24 cellular contexts compared by ENCODE assay signal in the genomic region with DNA sequence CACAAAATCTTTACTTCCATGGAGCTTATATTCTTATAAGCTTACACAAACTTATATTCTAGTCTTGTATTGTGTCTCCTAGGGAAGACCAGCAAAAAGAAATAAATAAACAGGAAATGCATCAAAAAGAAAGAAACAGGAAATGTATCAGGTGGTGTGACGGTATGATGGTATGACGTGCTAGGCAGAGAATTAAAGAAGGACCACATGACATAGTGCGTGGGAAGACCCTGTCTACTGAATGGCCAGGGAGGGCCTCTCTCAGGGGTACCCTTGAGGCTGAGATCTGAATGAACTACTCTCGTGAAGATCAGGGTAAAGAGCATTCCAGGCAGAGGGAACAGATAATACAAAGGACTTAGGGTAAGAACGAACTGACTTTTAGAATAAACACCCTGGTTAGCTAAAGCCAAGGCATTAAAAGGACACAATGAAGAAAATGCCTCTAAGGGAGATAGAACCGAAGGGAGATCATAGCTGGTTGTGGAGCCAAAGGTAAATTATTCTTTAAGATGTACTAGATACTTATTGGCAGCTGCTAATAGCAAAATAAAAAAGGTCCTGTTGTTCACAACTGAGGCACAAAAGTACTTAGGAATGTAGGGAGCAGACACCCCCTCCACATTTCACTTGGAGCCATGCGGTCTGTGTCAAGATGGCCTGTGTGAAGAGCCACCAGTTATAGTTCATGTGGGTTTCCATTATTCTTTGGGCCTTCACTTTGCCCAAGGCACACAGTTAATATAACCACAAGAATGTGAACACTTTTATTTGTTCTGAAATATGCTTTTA. TPM values are rescaled to one million over a fixed set of nuclear protein-coding genes. Genes with fewer than 3 reads are reported as not detected.
DNase-seq lines count a peak whose midpoint lies in the region; ATAC-seq and TF ChIP-seq lines count a peak whose summit lies in the region.
"Had no signal": no experiment of that assay in that cellular context is flagged by ENCODE, and none has a peak within 500 bp of the region (broad histone marks: within the 10 kb centered on the region; RNA-seq: fewer than 3 reads in every experiment).

No MANE protein-coding gene starts in this region.

- H3K4me3 Mint-ChIP-seq in activated naive CD4-positive, alpha-beta T cell treated with anti-CD3 and anti-CD28 coated beads, Interleukin-2, amount 10 ng/mL, durations not matched to agents 7 days and 5 days = no peak overlapping the region
- no peak overlapping the region for H3K4me3 Mint-ChIP-seq in T-helper 2 cell treated with Interferon-gamma antibody and Interleukin-4, amounts not matched to agents 5 μg/mL and 100 μg/mL, for 36 hours
- H3K4me3 Mint-ChIP-seq in endothelial cell (ENCODE audit: unreplicated experiment) (no peak overlapping the region), type B pancreatic cell (no peak overlapping the region)
- no peak overlapping the region for H3K4me3 Mint-ChIP-seq in stimulated activated naive B cell treated with anti-CD40 and anti-IgM and Interleukin-4, amounts not matched to agents 10 μg/mL and 1 μg/mL and 100 μg/mL, for 72 hours
- H3K4me3 Mint-ChIP-seq: activated naive CD8-positive, alpha-beta T cell; H9; naive thymus-derived CD8-positive, alpha-beta T cell; stimulated activated naive CD8-positive, alpha-beta T cell treated with anti-CD3 and anti-CD28 coated beads, Interleukin-15, amount 100 ng/mL, for 72 hours had no signal

- no peak for ATAC-seq in stimulated activated naive B cell treated with anti-CD40 and anti-IgM and Interleukin-4, amounts not matched to agents 10 μg/mL and 1 μg/mL and 100 μg/mL, for 72 hours (replicated peaks)
- ATAC-seq: activated CD4-positive, CD25-positive, alpha-beta regulatory T cell treated with anti-CD3 and anti-CD28 coated beads, Interleukin-2, amount 50 U/mL, for 24 hours; stimulated activated naive CD8-positive, alpha-beta T cell treated with anti-CD3 and anti-CD28 coated beads, Interleukin-15, amount 100 ng/mL, for 72 hours had no signal

- no peak for DNase-seq in activated naive CD4-positive, alpha-beta T cell treated with anti-CD3 and anti-CD28 coated beads, Interleukin-2, amount 10 ng/mL, durations not matched to agents 7 days and 5 days
- DNase-seq in activated naive CD4-positive, alpha-beta T cell (lab: John Stamatoyannopoulos, UW) = no peak
- DNase-seq in T-helper 2 cell treated with Interferon-gamma antibody and Interleukin-4, amounts not matched to agents 5 μg/mL and 100 μg/mL, for 36 hours (ENCODE audit: low spot score) = no peak
- DNase-seq in endothelial cell (ENCODE audit: low spot score) (no peak), type B pancreatic cell (ENCODE audit: extremely low spot score, unreplicated experiment) (no peak), GF-D8 (lab: John Stamatoyannopoulos, UW) (no peak)
- no peak for DNase-seq in stimulated activated naive B cell treated with anti-CD40 and anti-IgM and Interleukin-4, amounts not matched to agents 10 μg/mL and 1 μg/mL and 100 μg/mL, for 72 hours
- no peak for DNase-seq in activated effector memory CD4-positive, alpha-beta T cell treated with anti-CD3 and anti-CD28 coated beads, Interleukin-2, amount 50 U/mL, for 16 hours
- DNase-seq: Caco-2; caudate nucleus; glutamatergic neuron; H9; KBM-7; midbrain; NCI-H1417 treated with DMSO at 0.1 percent for 48 hours; NCI-H2081 treated with DMSO at 0.1 percent for 48 hours; NCI-H345; NCI-H774; occipital lobe; stimulated activated naive CD8-positive, alpha-beta T cell treated with anti-CD3 and anti-CD28 coated beads, Interleukin-15, amount 100 ng/mL, for 72 hours; tibial artery had no signal

- CTCF ChIA-PET in activated naive CD4-positive, alpha-beta T cell treated with anti-CD3 and anti-CD28 coated beads, Interleukin-2, amount 10 ng/mL, durations not matched to agents 7 days and 5 days (lab: Charles Lee) = interaction anchor here (1.0 kb wide), 1 partner anchor 334 kb away, joined by 3 read pairs; no protein-coding TSS in a partner anchor

- H3K9me3 Mint-ChIP-seq in activated naive CD4-positive, alpha-beta T cell treated with anti-CD3 and anti-CD28 coated beads, Interleukin-2, amount 10 ng/mL, durations not matched to agents 7 days and 5 days = peaks cover 3% of the 10 kb centered on the region
- H3K9me3 Mint-ChIP-seq in T-helper 2 cell treated with Interferon-gamma antibody and Interleukin-4, amounts not matched to agents 5 μg/mL and 100 μg/mL, for 36 hours = no peaks in the 10 kb centered on the region
- H3K9me3 Mint-ChIP-seq in endothelial cell (ENCODE audit: unreplicated experiment) = no peaks in the 10 kb centered on the region
- H3K9me3 Mint-ChIP-seq in type B pancreatic cell = no peaks in the 10 kb centered on the region
- no peaks in the 10 kb centered on the region for H3K9me3 Mint-ChIP-seq in stimulated activated naive B cell treated with anti-CD40 and anti-IgM and Interleukin-4, amounts not matched to agents 10 μg/mL and 1 μg/mL and 100 μg/mL, for 72 hours
- H3K9me3 Mint-ChIP-seq: H9; naive thymus-derived CD8-positive, alpha-beta T cell; stimulated activated naive CD8-positive, alpha-beta T cell treated with anti-CD3 and anti-CD28 coated beads, Interleukin-15, amount 100 ng/mL, for 72 hours had no signal

- H3K4me1 Mint-ChIP-seq in activated naive CD4-positive, alpha-beta T cell treated with anti-CD3 and anti-CD28 coated beads, Interleukin-2, amount 10 ng/mL, durations not matched to agents 7 days and 5 days = peaks cover 19% of the 10 kb centered on the region
- H3K4me1 Mint-ChIP-seq in T-helper 2 cell treated with Interferon-gamma antibody and Interleukin-4, amounts not matched to agents 5 μg/mL and 100 μg/mL, for 36 hours (ENCODE audit: low read depth) = peaks cover 15% of the 10 kb centered on the region
- H3K4me1 Mint-ChIP-seq in endothelial cell (ENCODE audit: unreplicated experiment) (peaks cover 13% of the 10 kb centered on the region), type B pancreatic cell (ENCODE audit: unreplicated experiment) (no peaks in the 10 kb centered on the region)
- peaks cover 5 to 14% of the 10 kb centered on the region in 2 donors for H3K4me1 Mint-ChIP-seq in stimulated activated naive B cell treated with anti-CD40 and anti-IgM and Interleukin-4, amounts not matched to agents 10 μg/mL and 1 μg/mL and 100 μg/mL, for 72 hours

- peaks cover 19% of the 10 kb centered on the region for H3K36me3 Mint-ChIP-seq in activated naive CD4-positive, alpha-beta T cell treated with anti-CD3 and anti-CD28 coated beads, Interleukin-2, amount 10 ng/mL, durations not matched to agents 7 days and 5 days
- peaks cover 7% of the 10 kb centered on the region for H3K36me3 Mint-ChIP-seq in T-helper 2 cell treated with Interferon-gamma antibody and Interleukin-4, amounts not matched to agents 5 μg/mL and 100 μg/mL, for 36 hours (ENCODE audit: low read depth)
- H3K36me3 Mint-ChIP-seq in endothelial cell (ENCODE audit: low read depth, unreplicated experiment) (no peaks in the 10 kb centered on the region), type B pancreatic cell (peaks cover 7% of the 10 kb centered on the region)
- peaks cover 15 to 38% of the 10 kb centered on the region in 2 donors for H3K36me3 Mint-ChIP-seq in stimulated activated naive B cell treated with anti-CD40 and anti-IgM and Interleukin-4, amounts not matched to agents 10 μg/mL and 1 μg/mL and 100 μg/mL, for 72 hours

- TF ChIP-seq CTCF in endothelial cell (IDR thresholded peaks at IDR 0.05; ENCODE audit: unreplicated experiment) (no peak), type B pancreatic cell (conservative IDR thresholded peaks at IDR 0.05) (no peak)

- H3K27me3 Mint-ChIP-seq in activated naive CD4-positive, alpha-beta T cell treated with anti-CD3 and anti-CD28 coated beads, Interleukin-2, amount 10 ng/mL, durations not matched to agents 7 days and 5 days = no peaks in the 10 kb centered on the region
- no peaks in the 10 kb centered on the region for H3K27me3 Mint-ChIP-seq in T-helper 2 cell treated with Interferon-gamma antibody and Interleukin-4, amounts not matched to agents 5 μg/mL and 100 μg/mL, for 36 hours (ENCODE audit: low read depth)
- peaks cover 2% of the 10 kb centered on the region for H3K27me3 Mint-ChIP-seq in endothelial cell (ENCODE audit: unreplicated experiment)
- H3K27me3 Mint-ChIP-seq in type B pancreatic cell = no peaks in the 10 kb centered on the region
- H3K27me3 Mint-ChIP-seq in stimulated activated naive B cell treated with anti-CD40 and anti-IgM and Interleukin-4, amounts not matched to agents 10 μg/mL and 1 μg/mL and 100 μg/mL, for 72 hours = no peaks in the 10 kb centered on the region
- H3K27me3 Mint-ChIP-seq: activated naive CD8-positive, alpha-beta T cell; naive thymus-derived CD8-positive, alpha-beta T cell; stimulated activated naive CD8-positive, alpha-beta T cell treated with anti-CD3 and anti-CD28 coated beads, Interleukin-15, amount 100 ng/mL, for 72 hours had no signal

- H3K27ac Mint-ChIP-seq in activated naive CD4-positive, alpha-beta T cell treated with anti-CD3 and anti-CD28 coated beads, Interleukin-2, amount 10 ng/mL, durations not matched to agents 7 days and 5 days = peak overlapping the region; percentile 63
- H3K27ac Mint-ChIP-seq in T-helper 2 cell treated with Interferon-gamma antibody and Interleukin-4, amounts not matched to agents 5 μg/mL and 100 μg/mL, for 36 hours = peak overlapping the region; percentile 74
- H3K27ac Mint-ChIP-seq in endothelial cell (ENCODE audit: unreplicated experiment) (peak overlapping the region; percentile 83), type B pancreatic cell (peak overlapping the region; percentile 40)
- no peak overlapping the region for H3K27ac Mint-ChIP-seq in stimulated activated naive B cell treated with anti-CD40 and anti-IgM and Interleukin-4, amounts not matched to agents 10 μg/mL and 1 μg/mL and 100 μg/mL, for 72 hours
- H3K27ac Mint-ChIP-seq: activated naive CD8-positive, alpha-beta T cell; H9 had no signal

RNA-seq across cellular contexts. Expression of gene WDR26, which starts 15.8 kb away (rescaled TPM):
- total RNA-seq in endothelial cell (ENCODE audit: unreplicated experiment) (126 TPM), type B pancreatic cell (ENCODE audit: low replicate concordance) (75.1 and 86.4 TPM in 2 replicates)
